Comparison of ENCODE assay signal across 13 cellular contexts in genomic region chr15:72179950-72180581, GRCh38. TPM values are rescaled to one million over a fixed set of nuclear protein-coding genes. Genes with fewer than 3 reads are reported as not detected.
DNase-seq lines count a peak whose midpoint lies in the region; ATAC-seq lines count a peak whose summit lies in the region.
"Had no signal": no experiment of that assay in that cellular context is flagged by ENCODE, and none has a peak within 500 bp of the region (broad histone marks: within the 10 kb centered on the region; RNA-seq: fewer than 3 reads in every experiment).

No MANE protein-coding gene starts in this region.

- peaks cover 6% of the 10 kb centered on the region for H3K4me1 Mint-ChIP-seq in activated CD8-positive, alpha-beta T cell treated with anti-CD3 and anti-CD28 coated beads, Interleukin-2, amount 10 ng/mL, durations not matched to agents 7 days and 5 days (ENCODE audit: low read depth)

- no peak overlapping the region for H3K4me3 Mint-ChIP-seq in activated CD8-positive, alpha-beta T cell treated with anti-CD3 and anti-CD28 coated beads, Interleukin-2, amount 10 ng/mL, durations not matched to agents 7 days and 5 days
- H3K4me3 Mint-ChIP-seq: stimulated activated naive CD8-positive, alpha-beta T cell treated with anti-CD3 and anti-CD28 coated beads, Interleukin-15, Interleukin-2, amounts not matched to agents 100 ng/mL and 50 ng/mL, for 24 hours had no signal

- DNase-seq in HuH-7 (ENCODE audit: low spot score) (peak; percentile 71), astrocyte of the hippocampus (ENCODE audit: low read depth, low spot score) (peak; percentile 59), left ventricle myocardium superior (no peak), pons (ENCODE audit: low spot score) (peak; percentile 91), NCI-H1930 (lab: John Stamatoyannopoulos, UW) (no peak), SW 1271 (lab: John Stamatoyannopoulos, UW) (no peak)
- no peak for DNase-seq in stimulated activated naive CD4-positive, alpha-beta T cell (lab: John Stamatoyannopoulos, UW)
- no peak for DNase-seq in activated CD8-positive, alpha-beta T cell treated with anti-CD3 and anti-CD28 coated beads, Interleukin-2, amount 10 ng/mL, durations not matched to agents 7 days and 5 days
- DNase-seq: brain microvascular endothelial cell; erythroblast; NCI-H1436 treated with DMSO at 0.1 percent for 48 hours; stimulated activated CD4-positive, alpha-beta T cell treated with anti-CD3 and anti-CD28 coated beads, Interleukin-2, amount 100 ng/mL, for 48 hours had no signal

- ATAC-seq in left ventricle myocardium superior: peak; percentile 30
- ATAC-seq in activated CD8-positive, alpha-beta T cell treated with anti-CD3 and anti-CD28 coated beads, Interleukin-2, amount 10 ng/mL, durations not matched to agents 7 days and 5 days: no peak

- intact Hi-C loops in left ventricle myocardium superior (cut with micrococcal nuclease): no loop called here

- no peaks in the 10 kb centered on the region for H3K36me3 Mint-ChIP-seq in activated CD8-positive, alpha-beta T cell treated with anti-CD3 and anti-CD28 coated beads, Interleukin-2, amount 10 ng/mL, durations not matched to agents 7 days and 5 days (ENCODE audit: low read depth)

- CTCF ChIA-PET in activated CD8-positive, alpha-beta T cell treated with anti-CD3 and anti-CD28 coated beads, Interleukin-2, amount 10 ng/mL, durations not matched to agents 7 days and 5 days (lab: Charles Lee): no interaction called here

- H3K27ac Mint-ChIP-seq in activated CD8-positive, alpha-beta T cell treated with anti-CD3 and anti-CD28 coated beads, Interleukin-2, amount 10 ng/mL, durations not matched to agents 7 days and 5 days: no peak overlapping the region
- H3K27ac Mint-ChIP-seq: stimulated activated naive CD8-positive, alpha-beta T cell treated with anti-CD3 and anti-CD28 coated beads, Interleukin-15, Interleukin-2, amounts not matched to agents 100 ng/mL and 50 ng/mL, for 24 hours had no signal

- H3K9me3 Mint-ChIP-seq in activated CD8-positive, alpha-beta T cell treated with anti-CD3 and anti-CD28 coated beads, Interleukin-2, amount 10 ng/mL, durations not matched to agents 7 days and 5 days (ENCODE audit: insufficient read depth): no peaks in the 10 kb centered on the region
- H3K9me3 Mint-ChIP-seq: stimulated activated naive CD8-positive, alpha-beta T cell treated with anti-CD3 and anti-CD28 coated beads, Interleukin-15, Interleukin-2, amounts not matched to agents 100 ng/mL and 50 ng/mL, for 24 hours had no signal

- H3K27me3 Mint-ChIP-seq in activated CD8-positive, alpha-beta T cell treated with anti-CD3 and anti-CD28 coated beads, Interleukin-2, amount 10 ng/mL, durations not matched to agents 7 days and 5 days (ENCODE audit: low read depth): peaks cover 37% of the 10 kb centered on the region

- POLR2A ChIA-PET in activated CD8-positive, alpha-beta T cell treated with anti-CD3 and anti-CD28 coated beads, Interleukin-2, amount 10 ng/mL, durations not matched to agents 7 days and 5 days (lab: Charles Lee): interaction anchor here (0.7 kb wide), 1 partner anchor 9 kb away, joined by 3 read pairs; no protein-coding TSS in a partner anchor

RNA-seq across cellular contexts. Expression of gene GRAMD2A, which starts 17.5 kb away (rescaled TPM):
- total RNA-seq in left ventricle myocardium superior: not detected
- total RNA-seq in activated CD8-positive, alpha-beta T cell treated with anti-CD3 and anti-CD28 coated beads, Interleukin-2, amount 10 ng/mL, durations not matched to agents 7 days and 5 days: under 1 TPM in 1 of 2 experiments, not detected in 1; 0.10 TPM

RNA-seq across cellular contexts. Expression of gene PKM, which starts 50.9 kb away (rescaled TPM):
- total RNA-seq in left ventricle myocardium superior: 1,059 TPM
- total RNA-seq in activated CD8-positive, alpha-beta T cell treated with anti-CD3 and anti-CD28 coated beads, Interleukin-2, amount 10 ng/mL, durations not matched to agents 7 days and 5 days: 1,000 to 10,000 TPM; 1,272 to 1,311 TPM

Comparison
In these comparisons a context has a peak if more than half of its experiments do, and no peak if none do; other contexts are left out.
1. DNase-seq: peak in HuH-7 (single experiment), astrocyte of the hippocampus (single experiment) and pons (single experiment); none in left ventricle myocardium superior (single experiment), stimulated activated naive CD4-positive, alpha-beta T cell (0 of 6), activated CD8-positive, alpha-beta T cell treated with anti-CD3 and anti-CD28 coated beads, Interleukin-2, amount 10 ng/mL, durations not matched to agents 7 days and 5 days (single experiment), NCI-H1930 (0 of 2) and SW 1271 (0 of 2).